ENCODE assay signal across 8 cellular contexts in genomic region chr19:10552596-10553053, GRCh38. TPM values are rescaled to one million over a fixed set of nuclear protein-coding genes. Genes with fewer than 3 reads are reported as not detected.
DNase-seq lines count a peak whose midpoint lies in the region; ATAC-seq and TF ChIP-seq lines count a peak whose summit lies in the region.
"Had no signal": no experiment of that assay in that cellular context is flagged by ENCODE, and none has a peak within 500 bp of the region (broad histone marks: within the 10 kb centered on the region; RNA-seq: fewer than 3 reads in every experiment).

No MANE protein-coding gene starts in this region.

- peaks cover 78% of the 10 kb centered on the region for H3K36me3 Mint-ChIP-seq in activated T-helper 2 cell treated with anti-CD3 and anti-CD28 coated beads, Interferon-gamma antibody, Interleukin-2, Interleukin-4, amounts not matched to agents 10 μg/mL and 5 μg/mL and 100 μg/mL, durations not matched to agents 14 hours and 24 hours and 36 hours (ENCODE audit: low read depth)

- H3K4me1 Mint-ChIP-seq in activated T-helper 2 cell treated with anti-CD3 and anti-CD28 coated beads, Interferon-gamma antibody, Interleukin-2, Interleukin-4, amounts not matched to agents 10 μg/mL and 5 μg/mL and 100 μg/mL, durations not matched to agents 14 hours and 24 hours and 36 hours (ENCODE audit: low read depth) = peaks cover 36% of the 10 kb centered on the region

- H3K4ac ChIP-seq in IMR-90 (ENCODE audit: low read depth, low read length) (no peak overlapping the region), trophoblast cell (ENCODE audit: low read depth, low read length) (no peak overlapping the region)

- H3K9me3 ChIP-seq in IMR-90 (ENCODE audit: control insufficient read depth, insufficient read depth, low read length) = no peaks in the 10 kb centered on the region
- H3K9me3 ChIP-seq in mucosa of descending colon = no peaks in the 10 kb centered on the region
- peaks cover 5% of the 10 kb centered on the region for H3K9me3 ChIP-seq in trophoblast cell (ENCODE audit: insufficient read depth, low read depth, low read length)

- intact Hi-C loops in IMR-90 (cut with micrococcal nuclease) (no loop called here), mucosa of descending colon (cut with DNase I, micrococcal nuclease) (no loop called here)
- intact Hi-C loops in activated T-helper 2 cell treated with anti-CD3 and anti-CD28 coated beads, Interferon-gamma antibody, Interleukin-2, Interleukin-4, amounts not matched to agents 10 μg/mL and 5 μg/mL and 100 μg/mL, durations not matched to agents 14 hours and 24 hours and 36 hours (cut with micrococcal nuclease) = loop anchor here (5.0 kb wide), 1 partner anchor 45 kb away; no protein-coding TSS in a partner anchor

- CTCF ChIA-PET in IMR-90 (lab: Yijun Ruan, JAX) = no interaction called here

- no peak overlapping the region for H3K56ac ChIP-seq in IMR-90 (ENCODE audit: extremely low read depth, insufficient read depth, low read length)

- no peaks in the 10 kb centered on the region for H3K79me2 ChIP-seq in trophoblast cell (ENCODE audit: control insufficient read depth, insufficient read depth, low read length, poor library complexity)

- H3K27me3 ChIP-seq in IMR-90 (ENCODE audit: control insufficient read depth, insufficient read depth, low read length) = no peaks in the 10 kb centered on the region
- no peaks in the 10 kb centered on the region for H3K27me3 ChIP-seq in trophoblast cell (ENCODE audit: insufficient read depth, low read length)

- H2BK20ac ChIP-seq in IMR-90 (ENCODE audit: low read depth, low read length) = no peak overlapping the region

- peaks cover 8 to 13% of the 10 kb centered on the region in 2 experiments; a peak in 2 of 4 replicates for H3K79me1 ChIP-seq in IMR-90 (ENCODE audit: low read depth in 1 of 2, low read length in 2 of 2)
- no peaks in the 10 kb centered on the region for H3K79me1 ChIP-seq in trophoblast cell (ENCODE audit: low read length)

- H3K23ac ChIP-seq in IMR-90 (ENCODE audit: low read depth, low read length) (no peak overlapping the region), trophoblast cell (ENCODE audit: low read length) (no peak overlapping the region)

- no peaks in the 10 kb centered on the region for H3K9me3 Mint-ChIP-seq in activated T-helper 2 cell treated with anti-CD3 and anti-CD28 coated beads, Interferon-gamma antibody, Interleukin-2, Interleukin-4, amounts not matched to agents 10 μg/mL and 5 μg/mL and 100 μg/mL, durations not matched to agents 14 hours and 24 hours and 36 hours

- no peak overlapping the region for H2AK9ac ChIP-seq in IMR-90 (replicated peaks; ENCODE audit: low read depth, low read length, poor library complexity)

- H3K18ac ChIP-seq in IMR-90 (ENCODE audit: low read depth, low read length) (no peak overlapping the region), trophoblast cell (ENCODE audit: low read length) (no peak overlapping the region)

- H3K4me3 ChIP-seq in IMR-90 (ENCODE audit: insufficient read depth, low read depth, low read length) (no peak overlapping the region), mucosa of descending colon (no peak overlapping the region), trophoblast cell (ENCODE audit: low read depth, low read length) (no peak overlapping the region)

- dilution Hi-C loops in IMR-90 (cut with HindIII; ENCODE audit: low sequenced_read_pairs, unreplicated experiment) = no loop called here

- peak overlapping the region; percentile 85 for H3K27ac Mint-ChIP-seq in activated T-helper 2 cell treated with anti-CD3 and anti-CD28 coated beads, Interferon-gamma antibody, Interleukin-2, Interleukin-4, amounts not matched to agents 10 μg/mL and 5 μg/mL and 100 μg/mL, durations not matched to agents 14 hours and 24 hours and 36 hours

- peak; percentile 75 for ATAC-seq in IMR-90 (ENCODE audit: low read depth)
- ATAC-seq in mucosa of descending colon = peak; percentile 24
- ATAC-seq in GM21381 (IDR thresholded peaks at IDR 0.05; ENCODE audit: unreplicated experiment) = no peak

- H2BK5ac ChIP-seq in IMR-90 (ENCODE audit: low read depth, low read length, poor library complexity, severe bottlenecking) (no peak overlapping the region), trophoblast cell (ENCODE audit: low read depth, low read length, poor library complexity) (no peak overlapping the region)

- peaks cover 68% of the 10 kb centered on the region for H3K36me3 ChIP-seq in IMR-90 (ENCODE audit: control insufficient read depth, insufficient read depth, low read length)
- peaks cover 16% of the 10 kb centered on the region for H3K36me3 ChIP-seq in mucosa of descending colon (ENCODE audit: low read depth)
- peaks cover 49 to 62% of the 10 kb centered on the region in 2 experiments for H3K36me3 ChIP-seq in trophoblast cell (ENCODE audit: control insufficient read depth in 1 of 2, insufficient read depth in 2 of 2, low read length in 2 of 2)

- no peak overlapping the region for H4K5ac ChIP-seq in IMR-90 (ENCODE audit: low read depth, low read length)

- H2BK120ac ChIP-seq in IMR-90 (ENCODE audit: low read depth, low read length) (no peak overlapping the region), trophoblast cell (ENCODE audit: insufficient read depth, low read length, poor library complexity) (no peak overlapping the region)

- no CpG with 5 or more reads among the region's 11 CpGs for whole genome bisulfite sequencing in IMR-90 (ENCODE audit: extremely low coverage in 2 of 2, insufficient read length in 1 of 2), 2 experiments
- no CpG with 5 or more reads among the region's 11 CpGs for WGBS in trophoblast cell (ENCODE audit: extremely low coverage, insufficient coverage, insufficient read length)

- H4K8ac ChIP-seq in IMR-90 (ENCODE audit: low read depth in 2 of 2, low read length in 2 of 2) = no peak overlapping the region
- H4K8ac ChIP-seq in trophoblast cell (ENCODE audit: low read depth, low read length) = no peak overlapping the region

- H3K27ac ChIP-seq in IMR-90 (ENCODE audit: insufficient read depth, low read length) = no peak overlapping the region
- no peak overlapping the region for H3K27ac ChIP-seq in trophoblast cell (ENCODE audit: low read depth, low read length)
- H3K27ac ChIP-seq: VCaP had no signal

- no peak overlapping the region for H3K4me2 ChIP-seq in IMR-90 (ENCODE audit: low read depth, low read length)
- H3K4me2 ChIP-seq in trophoblast cell (ENCODE audit: low read length) = no peak overlapping the region

- no TSS peak for BruUV-seq in IMR-90 (replicated peaks; lab: Mats Ljungman, UMichigan)

- in situ Hi-C loops in IMR-90 (cut with MboI; ENCODE audit: low sequenced_read_pairs) = no loop called here

- no peak overlapping the region for H4K91ac ChIP-seq in IMR-90 (ENCODE audit: insufficient read depth, low read depth, low read length)
- H4K91ac ChIP-seq in trophoblast cell (ENCODE audit: low read depth, low read length) = no peak overlapping the region

- H3K9me1 ChIP-seq in IMR-90 (ENCODE audit: insufficient read depth, low read length) = no peaks in the 10 kb centered on the region

- H3K9ac ChIP-seq in IMR-90 (ENCODE audit: low read depth, low read length) (no peak overlapping the region), trophoblast cell (ENCODE audit: low read length) (no peak overlapping the region)

- TF ChIP-seq POLR2A in IMR-90 (IDR thresholded peaks at IDR 0.05; ENCODE audit: low read depth, low read length) = no peak

- POLR2A ChIA-PET in IMR-90 (lab: Charles Lee; ENCODE audit: unreplicated experiment) = no interaction called here

- H3K4me1 ChIP-seq in IMR-90 (ENCODE audit: control insufficient read depth, insufficient read depth, low read length) = no peaks in the 10 kb centered on the region
- H3K4me1 ChIP-seq in mucosa of descending colon (ENCODE audit: low read depth) = peaks cover 28% of the 10 kb centered on the region
- H3K4me1 ChIP-seq in trophoblast cell (ENCODE audit: control insufficient read depth in 1 of 2, insufficient read depth in 2 of 2, low read length in 2 of 2) = no peaks in the 10 kb centered on the region

- no peak for TF ChIP-seq CTCF in IMR-90 (conservative IDR thresholded peaks at IDR 0.05; ENCODE audit: low read depth, low read length)
- no peak for TF ChIP-seq CTCF in mucosa of descending colon (IDR thresholded peaks at IDR 0.05)

- H3K14ac ChIP-seq in IMR-90 (replicated peaks; ENCODE audit: low read depth, low read length) (no peak overlapping the region), trophoblast cell (ENCODE audit: low read length) (no peak overlapping the region)

- H2AK5ac ChIP-seq in IMR-90 (ENCODE audit: low read depth, low read length) (no peak overlapping the region), trophoblast cell (ENCODE audit: low read length) (no peak overlapping the region)

- DNase-seq in ELR (ENCODE audit: low read depth) (peak; percentile 60), IMR-90 (no peak), mucosa of descending colon (no peak), AML-193 (lab: John Stamatoyannopoulos, UW) (no peak), trophoblast cell (no peak)
- no peak for DNase-seq in activated T-helper 2 cell treated with anti-CD3 and anti-CD28 coated beads, Interferon-gamma antibody, Interleukin-2, Interleukin-4, amounts not matched to agents 10 μg/mL and 5 μg/mL and 100 μg/mL, durations not matched to agents 14 hours and 24 hours and 36 hours (ENCODE audit: low spot score)

- H4K12ac ChIP-seq in trophoblast cell (ENCODE audit: low read depth, low read length) = no peak overlapping the region

- no peak overlapping the region for H3K4me3 Mint-ChIP-seq in activated T-helper 2 cell treated with anti-CD3 and anti-CD28 coated beads, Interferon-gamma antibody, Interleukin-2, Interleukin-4, amounts not matched to agents 10 μg/mL and 5 μg/mL and 100 μg/mL, durations not matched to agents 14 hours and 24 hours and 36 hours (ENCODE audit: low read depth)

- peaks cover 8% of the 10 kb centered on the region; the same call in 1 of the 2 replicates for H4K20me1 ChIP-seq in IMR-90 (ENCODE audit: insufficient read depth, low read length)

- H3K27me3 Mint-ChIP-seq in activated T-helper 2 cell treated with anti-CD3 and anti-CD28 coated beads, Interferon-gamma antibody, Interleukin-2, Interleukin-4, amounts not matched to agents 10 μg/mL and 5 μg/mL and 100 μg/mL, durations not matched to agents 14 hours and 24 hours and 36 hours (ENCODE audit: low read depth) = no peaks in the 10 kb centered on the region

- TF ChIP-seq RAD21 in IMR-90 (IDR thresholded peaks at IDR 0.05; ENCODE audit: low read length) = no peak

- H2AFZ ChIP-seq in IMR-90 (replicated peaks; ENCODE audit: low read length, poor library complexity) = no peak overlapping the region
- H2AFZ ChIP-seq in trophoblast cell (ENCODE audit: insufficient read depth, low read length, poor library complexity) = no peak overlapping the region

- H2BK15ac ChIP-seq in IMR-90 (ENCODE audit: low read depth, low read length) = no peak overlapping the region

- no peak overlapping the region for H2BK12ac ChIP-seq in trophoblast cell (ENCODE audit: low read length)

RNA-seq across cellular contexts. Expression of gene ATG4D, which starts 8.9 kb away (rescaled TPM):
- 8.2 and 9.2 TPM in 2 replicates for total RNA-seq in IMR-90 (2012; rRNA removed)
- 21.8 and 22.0 TPM in 2 replicates for polyA plus RNA-seq in IMR-90 (2012; rRNA removed)
- polyA plus RNA-seq in IMR-90 (2012; cell fraction: cytosol; rRNA removed) = 14.2 and 23.7 TPM in 2 replicates
- polyA plus RNA-seq in IMR-90 (2012; cell fraction: nucleus; rRNA removed; ENCODE audit: low replicate concordance) = 67.7 and 136 TPM in 2 replicates
- total RNA-seq in activated T-helper 2 cell treated with anti-CD3 and anti-CD28 coated beads, Interferon-gamma antibody, Interleukin-2, Interleukin-4, amounts not matched to agents 10 μg/mL and 5 μg/mL and 100 μg/mL, durations not matched to agents 14 hours and 24 hours and 36 hours = 34.1 and 37.2 TPM in 2 replicates
- total RNA-seq in mucosa of descending colon = 100 to 1,000 TPM in 1 of 3 donors, 10 to 100 TPM in 2; 63.0 to 119 (median 93.5) TPM
- 14.1 and 14.7 TPM in 2 replicates for polyA plus RNA-seq in trophoblast cell (2013)

RNA-seq across cellular contexts. Expression of gene KRI1, which starts 13.2 kb away (rescaled TPM):
- total RNA-seq in IMR-90 (2012; rRNA removed) = 5.7 and 7.8 TPM in 2 replicates
- polyA plus RNA-seq in IMR-90 (2012; rRNA removed) = 12.9 and 13.3 TPM in 2 replicates
- polyA plus RNA-seq in IMR-90 (2012; cell fraction: cytosol; rRNA removed) = 7.1 and 11.1 TPM in 2 replicates
- polyA plus RNA-seq in IMR-90 (2012; cell fraction: nucleus; rRNA removed; ENCODE audit: low replicate concordance) = 50.6 and 58.6 TPM in 2 replicates
- total RNA-seq in activated T-helper 2 cell treated with anti-CD3 and anti-CD28 coated beads, Interferon-gamma antibody, Interleukin-2, Interleukin-4, amounts not matched to agents 10 μg/mL and 5 μg/mL and 100 μg/mL, durations not matched to agents 14 hours and 24 hours and 36 hours = 66.7 and 69.5 TPM in 2 replicates
- 10 to 100 TPM; 12.0 to 23.3 (median 17.0) TPM for total RNA-seq in mucosa of descending colon
- polyA plus RNA-seq in trophoblast cell (2013) = 12.3 and 12.6 TPM in 2 replicates

RNA-seq across cellular contexts. Expression of gene CDKN2D, which starts 16.2 kb away (rescaled TPM):
- 3.6 and 3.9 TPM in 2 replicates for total RNA-seq in IMR-90 (2012; rRNA removed)
- 8.5 and 9.3 TPM in 2 replicates for polyA plus RNA-seq in IMR-90 (2012; rRNA removed)
- polyA plus RNA-seq in IMR-90 (2012; cell fraction: cytosol; rRNA removed) = 3.6 and 11.0 TPM in 2 replicates
- 3.6 and 5.5 TPM in 2 replicates for polyA plus RNA-seq in IMR-90 (2012; cell fraction: nucleus; rRNA removed; ENCODE audit: low replicate concordance)
- total RNA-seq in activated T-helper 2 cell treated with anti-CD3 and anti-CD28 coated beads, Interferon-gamma antibody, Interleukin-2, Interleukin-4, amounts not matched to agents 10 μg/mL and 5 μg/mL and 100 μg/mL, durations not matched to agents 14 hours and 24 hours and 36 hours = 45.9 and 46.9 TPM in 2 replicates
- 10 to 100 TPM in 2 of 3 donors, 1 to 10 TPM in 1; 6.1 to 12.1 (median 11.9) TPM for total RNA-seq in mucosa of descending colon
- polyA plus RNA-seq in trophoblast cell (2013) = 2.6 and 2.7 TPM in 2 replicates

RNA-seq across cellular contexts. Expression of gene AP1M2, which starts 34.5 kb away (rescaled TPM):
- total RNA-seq in IMR-90 (2012; rRNA removed) (not detected in 2 replicates), mucosa of descending colon (100 to 1,000 TPM in 2 of 3 donors, 10 to 100 TPM in 1; 42.6 to 140 (median 131) TPM)
- 0.17 and 0.37 TPM in 2 replicates for polyA plus RNA-seq in IMR-90 (2012; rRNA removed)
- 0.22 and 0.26 TPM in 2 replicates for polyA plus RNA-seq in IMR-90 (2012; cell fraction: cytosol; rRNA removed)
- 0.25 TPM in 1 of 2 replicates, not detected in the other for polyA plus RNA-seq in IMR-90 (2012; cell fraction: nucleus; rRNA removed; ENCODE audit: low replicate concordance)
- not detected in 2 replicates for total RNA-seq in activated T-helper 2 cell treated with anti-CD3 and anti-CD28 coated beads, Interferon-gamma antibody, Interleukin-2, Interleukin-4, amounts not matched to agents 10 μg/mL and 5 μg/mL and 100 μg/mL, durations not matched to agents 14 hours and 24 hours and 36 hours
- polyA plus RNA-seq in trophoblast cell (2013) = 40.5 and 43.5 TPM in 2 replicates

RNA-seq across cellular contexts. Expression of gene S1PR5, which starts 35.4 kb away (rescaled TPM):
- total RNA-seq in IMR-90 (2012; rRNA removed) (0.36 and 0.56 TPM in 2 replicates), mucosa of descending colon (under 1 TPM in 2 of 3 donors, not detected in 1; 0.23 to 0.31 TPM)
- 0.55 and 0.59 TPM in 2 replicates for polyA plus RNA-seq in IMR-90 (2012; rRNA removed)
- 0.31 and 0.86 TPM in 2 replicates for polyA plus RNA-seq in IMR-90 (2012; cell fraction: cytosol; rRNA removed)
- polyA plus RNA-seq in IMR-90 (2012; cell fraction: nucleus; rRNA removed; ENCODE audit: low replicate concordance) = 0.10 and 0.45 TPM in 2 replicates
- total RNA-seq in activated T-helper 2 cell treated with anti-CD3 and anti-CD28 coated beads, Interferon-gamma antibody, Interleukin-2, Interleukin-4, amounts not matched to agents 10 μg/mL and 5 μg/mL and 100 μg/mL, durations not matched to agents 14 hours and 24 hours and 36 hours = 0.23 TPM in 1 of 2 replicates, not detected in the other
- polyA plus RNA-seq in trophoblast cell (2013) = 1.2 and 1.3 TPM in 2 replicates
